Comparison of ENCODE assay signal across 10 cellular contexts in the genomic region with DNA sequence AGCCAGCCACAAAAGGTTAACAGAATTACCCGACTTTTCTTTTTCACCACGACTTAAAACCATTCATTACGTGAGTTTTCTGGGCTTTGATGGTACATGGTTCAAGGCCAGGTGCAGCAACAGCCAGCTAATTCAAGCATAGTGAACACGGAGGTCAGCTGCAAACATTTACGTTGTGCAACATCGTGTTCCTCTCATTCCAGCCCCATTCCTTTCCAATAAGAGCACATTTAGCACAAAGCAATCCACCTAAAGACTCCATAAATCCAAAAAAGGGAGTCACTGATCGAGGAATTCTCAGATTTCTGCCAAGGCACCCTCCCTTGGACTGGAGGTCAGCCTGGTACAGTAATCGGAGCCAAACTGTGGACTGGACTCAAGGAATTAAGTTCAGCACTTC. TPM values are rescaled to one million over a fixed set of nuclear protein-coding genes. Genes with fewer than 3 reads are reported as not detected.
DNase-seq lines count a peak whose midpoint lies in the region; ATAC-seq and TF ChIP-seq lines count a peak whose summit lies in the region.
"Had no signal": no experiment of that assay in that cellular context is flagged by ENCODE, and none has a peak within 500 bp of the region (broad histone marks: within the 10 kb centered on the region; RNA-seq: fewer than 3 reads in every experiment).

No MANE protein-coding gene starts in this region.

- peak; percentile 60 for ATAC-seq in mucosa of descending colon
- ATAC-seq: K562 had no signal

- H3K27me3 Mint-ChIP-seq in HFFc6 (ENCODE audit: insufficient read depth): no peaks in the 10 kb centered on the region; the same call in 1 of the 2 replicates

- H3K4me3 Mint-ChIP-seq in HFFc6: peak overlapping the region; percentile 79

- peak; percentile 91 for DNase-seq in AG08395 (ENCODE audit: low spot score)
- peak; percentile 82 for DNase-seq in HFFc6
- peak; percentile 63 for DNase-seq in cerebellar cortex (ENCODE audit: low spot score)
- peak in 1 of 3 donors; percentile 16 for DNase-seq in mucosa of descending colon
- DNase-seq in activated effector memory CD4-positive, alpha-beta T cell treated with Interleukin-2 at 50 U/mL for 16 hours: no peak
- no peak for DNase-seq in activated gamma-delta T cell (lab: John Stamatoyannopoulos, UW)
- DNase-seq in SKM-1 treated with dmso at 0.1 percent for 144 hours (lab: John Stamatoyannopoulos, UW; ENCODE audit: unreplicated experiment): no peak
- no peak for DNase-seq in SW 1271 (lab: John Stamatoyannopoulos, UW)
- DNase-seq: activated T-cell treated with anti-CD3 and anti-CD28 coated beads for 4 hours had no signal

- no peaks in the 10 kb centered on the region for H3K9me3 Mint-ChIP-seq in HFFc6

- peaks cover 4% of the 10 kb centered on the region; the same call in 1 of the 2 replicates for H3K36me3 Mint-ChIP-seq in HFFc6 (ENCODE audit: low read depth)

- H3K4me1 ChIP-seq in mucosa of descending colon (ENCODE audit: low read depth): peaks cover 15% of the 10 kb centered on the region

- intact Hi-C loops in mucosa of descending colon (cut with DNase I, micrococcal nuclease): no loop called here

- TF ChIP-seq CTCF in HFFc6 (IDR thresholded peaks at IDR 0.05) (no peak), mucosa of descending colon (IDR thresholded peaks at IDR 0.05) (no peak)

- peaks cover 91% of the 10 kb centered on the region for H3K4me1 Mint-ChIP-seq in HFFc6 (ENCODE audit: low read depth)

- H3K27ac Mint-ChIP-seq in HFFc6: peak overlapping the region; percentile 67

- no peak overlapping the region for H3K4me3 ChIP-seq in mucosa of descending colon
- H3K4me3 ChIP-seq: K562 had no signal

- no peaks in the 10 kb centered on the region for H3K9me3 ChIP-seq in mucosa of descending colon

- no peaks in the 10 kb centered on the region for H3K36me3 ChIP-seq in mucosa of descending colon (ENCODE audit: low read depth)

RNA-seq across cellular contexts. Expression of a gene that starts 14.4 kb away (rescaled TPM):
- total RNA-seq in HFFc6 (2021; fragmentation: NEBNext Ultra II Directional; extraction: Animal tissue kit (Norgen Biotek cat#: 25700)): 10 to 100 TPM; 32.0 to 89.1 (median 35.1) TPM
- total RNA-seq in mucosa of descending colon: 10 to 100 TPM; 16.8 to 24.0 (median 18.1) TPM

Comparison
In these comparisons a context has a peak if more than half of its experiments do, and no peak if none do; other contexts are left out.
1. DNase-seq: peak in AG08395 (single experiment), HFFc6 (single experiment) and cerebellar cortex (single experiment); none in activated effector memory CD4-positive, alpha-beta T cell treated with Interleukin-2 at 50 U/mL for 16 hours (single experiment), activated gamma-delta T cell (single experiment), SKM-1 treated with dmso at 0.1 percent for 144 hours (single experiment) and SW 1271 (0 of 2).